Comparison of ENCODE assay signal across 33 cellular contexts in the genomic region with DNA sequence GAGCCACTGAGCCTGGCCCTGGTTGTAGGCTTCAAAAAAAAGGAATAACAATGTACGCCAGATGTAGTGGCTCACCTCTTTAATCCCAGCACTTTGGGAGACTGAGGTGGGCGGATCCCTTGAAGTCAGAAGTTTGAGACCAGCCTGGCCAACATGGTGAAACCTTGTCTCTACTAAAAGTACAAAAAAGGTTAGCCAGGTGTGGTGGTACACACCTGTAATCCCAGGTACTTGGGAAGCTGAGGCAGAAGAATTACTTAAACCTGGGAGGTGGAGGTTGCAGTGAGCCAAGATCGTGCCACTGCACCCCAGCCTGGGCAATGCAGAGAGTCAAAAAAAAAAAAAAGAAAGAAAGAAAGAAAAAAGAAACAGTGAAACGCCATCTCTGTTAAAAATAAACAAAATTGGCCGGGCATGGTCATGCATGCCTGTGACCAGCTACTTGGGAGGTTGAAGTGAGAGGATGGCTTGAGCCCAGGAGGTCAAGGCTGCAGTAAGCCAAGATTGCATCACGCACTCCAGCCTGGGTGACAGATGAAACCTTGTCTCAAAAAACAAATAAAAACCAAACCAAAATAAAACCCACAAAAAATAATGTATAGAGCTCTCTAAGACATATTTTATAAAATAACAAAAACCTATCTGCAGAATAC. TPM values are rescaled to one million over a fixed set of nuclear protein-coding genes. Genes with fewer than 3 reads are reported as not detected.
A peak's percentile ranks its signal among the peaks of the same experiment; 100 is the strongest.
DNase-seq lines count a peak whose midpoint lies in the region; ATAC-seq, FAIRE-seq and TF ChIP-seq lines count a peak whose summit lies in the region.
"Had no signal": no experiment of that assay in that cellular context is flagged by ENCODE, and none has a peak within 500 bp of the region (broad histone marks: within the 10 kb centered on the region; RNA-seq: fewer than 3 reads in every experiment).

No MANE protein-coding gene starts in this region.

- intact Hi-C loops in MCF 10A (cut with micrococcal nuclease) = no loop called here
- intact Hi-C loops in breast epithelium (cut with DNase I; ENCODE audit: low total_unique reads) = no loop called here
- intact Hi-C loops in HepG2 (cut with micrococcal nuclease; ENCODE audit: unreplicated experiment) = no loop called here

- CTCF ChIA-PET in MCF 10A (lab: Yijun Ruan, JAX) = interaction anchor here (0.6 kb wide), 3 partner anchors 441 to 766 kb away, joined by 3 read pairs; no protein-coding TSS in a partner anchor
- CTCF ChIA-PET in HepG2 (lab: Yijun Ruan, JAX; ENCODE audit: low intra/inter-chr PET ratio, low total read pairs) = no interaction called here

- FAIRE-seq in HepG2 (lab: Jason Lieb, UNC) = peak; percentile 76

- POLR2A ChIA-PET in MCF 10A (lab: Yijun Ruan, JAX) = no interaction called here
- POLR2A ChIA-PET in HepG2 (lab: Yijun Ruan, JAX) = interaction anchor here (1.0 kb wide), 1 partner anchor 139 kb away, joined by 6 read pairs; a partner anchor contains a TSS

- BruUV-seq in MCF 10A (replicated peaks; lab: Mats Ljungman, UMichigan) (no TSS peak), HepG2 (replicated peaks; lab: Mats Ljungman, UMichigan) (no TSS peak)

- H3K27me3 Mint-ChIP-seq in MCF 10A (ENCODE audit: insufficient read depth, unreplicated experiment) = no peaks in the 10 kb centered on the region
- H3K27me3 Mint-ChIP-seq: natural killer cell treated with Interleukin-12 subunit alpha and Interleukin-12 subunit beta and Interleukin-15 and Interleukin-18, amount 100 ng/mL, for 72 hours had no signal

- no peak overlapping the region for H3K9ac ChIP-seq in HepG2 (ENCODE audit: insufficient read depth, low read depth, low read length)

- H3K4me3 Mint-ChIP-seq in MCF 10A (ENCODE audit: unreplicated experiment) = no peak overlapping the region
- H3K4me3 Mint-ChIP-seq: activated naive CD8-positive, alpha-beta T cell; CD4-positive, CD25-positive, alpha-beta regulatory T cell; natural killer cell treated with Interleukin-12 subunit alpha and Interleukin-12 subunit beta and Interleukin-15 and Interleukin-18, amount 100 ng/mL, for 72 hours; stimulated activated effector memory CD8-positive, alpha-beta T cell treated with anti-CD3 and anti-CD28 coated beads, Interleukin-12 subunit alpha, Interleukin-12 subunit beta, amount 100 ng/mL, for 72 hours had no signal

- H3K4me3 ChIP-seq in breast epithelium (no peak overlapping the region), choroid plexus epithelial cell (ENCODE audit: low read depth, low read length) (no peak overlapping the region), HepG2 (replicated peaks in 1 of 3; ENCODE audit: insufficient read depth in 1 of 3, low read depth in 2 of 3, low read length in 3 of 3) (peak overlapping the region in 1 of 3 experiments; percentile 40; a peak in 2 of 6 replicates)
- H3K4me3 ChIP-seq: hepatocyte, lung, mucosa of descending colon, Peyer's patch, upper lobe of right lung had no signal

- 0 out of 3 replicates have a peak, but pooled peaks have one; percentile 6 for ATAC-seq in HepG2
- ATAC-seq in GM18505 (IDR thresholded peaks at IDR 0.05; ENCODE audit: unreplicated experiment) = no peak
- ATAC-seq: esophagus mucosa; mucosa of descending colon; natural killer cell treated with Interleukin-12 subunit alpha and Interleukin-12 subunit beta and Interleukin-15 and Interleukin-18, amount 100 ng/mL, for 72 hours; stimulated activated effector memory CD8-positive, alpha-beta T cell treated with anti-CD3 and anti-CD28 coated beads, Interleukin-12 subunit alpha, Interleukin-12 subunit beta, amount 100 ng/mL, for 72 hours; upper lobe of right lung had no signal

- DNase-seq in MCF 10A (ENCODE audit: unreplicated experiment) (peak; percentile 18), breast epithelium (ENCODE audit: low spot score in 2 of 2) (no peak), choroid plexus epithelial cell (ENCODE audit: low read depth) (peak; percentile 42), HepG2 (ENCODE audit: low spot score) (peak; percentile 72), HT-29 (ENCODE audit: low spot score) (no peak), SIG-M5 (lab: John Stamatoyannopoulos, UW) (no peak)
- DNase-seq in effector CD4-positive, alpha-beta T cell = no peak
- DNase-seq: activated CD4-positive, alpha-beta T cell treated with anti-CD3 and anti-CD28 coated beads, Interleukin-2, amount 50 U/mL, for 1 hour; activated CD4-positive, CD25-positive, alpha-beta regulatory T cell; activated effector memory CD4-positive, alpha-beta T cell treated with Interleukin-2 at 50 U/mL for 16 hours; activated T-cell treated with anti-CD3 and anti-CD28 coated beads, Interleukin-2, amount 50 U/mL, for 1 hour; AML-193; aorta; Calu3; CD4-positive, CD25-positive, alpha-beta regulatory T cell; cortex of kidney; DND-41; kidney glomerular epithelial cell; mucosa of descending colon; NCI-H1436 treated with DMSO at 0.1 percent for 48 hours; NCI-H2081 treated with DMSO at 0.1 percent for 48 hours; NCI-H345; occipital lobe; Peyer's patch; SHP77; upper lobe of right lung had no signal

- H3K4me1 ChIP-seq in breast epithelium (no peaks in the 10 kb centered on the region), HepG2 (ENCODE audit: insufficient read depth, low read length) (peaks cover 49% of the 10 kb centered on the region)
- H3K4me1 ChIP-seq: Peyer's patch, upper lobe of right lung had no signal

- H3K27ac ChIP-seq in breast epithelium = no peak overlapping the region
- H3K27ac ChIP-seq in HepG2 (ENCODE audit: extremely low read length, insufficient read depth, low read length) = peak overlapping the region; percentile 74
- H3K27ac ChIP-seq: hepatocyte, Peyer's patch, upper lobe of right lung had no signal

- TF ChIP-seq POLR2A in breast epithelium (IDR thresholded peaks at IDR 0.05) (no peak), HepG2 (IDR thresholded peaks at IDR 0.05; ENCODE audit: insufficient read depth in 1 of 2, low read depth in 2 of 2, low read length in 2 of 2) (no peak), GM18505 (IDR thresholded peaks at IDR 0.05; ENCODE audit: borderline replicate concordance, extremely low read depth, insufficient read depth, insufficient read length) (no peak)

- TF ChIP-seq RAD21 in HepG2 (CRISPR knock-in tag; IDR thresholded peaks at IDR 0.05) = no peak

- no peaks in the 10 kb centered on the region for H3K36me3 Mint-ChIP-seq in MCF 10A (ENCODE audit: insufficient read depth, unreplicated experiment)
- H3K36me3 Mint-ChIP-seq: activated naive CD8-positive, alpha-beta T cell; CD4-positive, CD25-positive, alpha-beta regulatory T cell; natural killer cell treated with Interleukin-12 subunit alpha and Interleukin-12 subunit beta and Interleukin-15 and Interleukin-18, amount 100 ng/mL, for 72 hours had no signal

- peak overlapping the region; percentile 36; the same call in 1 of the 2 replicates for H3K4me2 ChIP-seq in HepG2 (ENCODE audit: low read depth, low read length)
- H3K4me2 ChIP-seq: hepatocyte had no signal

- in situ Hi-C loops in HepG2 (cut with HindIII; ENCODE audit: extremely low pct_ligation_motif_present, low pct_unique_long_range_greater_than_20kb) = no loop called here

- no peak overlapping the region for H3K27ac Mint-ChIP-seq in MCF 10A (ENCODE audit: low read depth, unreplicated experiment)
- H3K27ac Mint-ChIP-seq: activated naive CD8-positive, alpha-beta T cell; CD4-positive, CD25-positive, alpha-beta regulatory T cell; natural killer cell treated with Interleukin-12 subunit alpha and Interleukin-12 subunit beta and Interleukin-15 and Interleukin-18, amount 100 ng/mL, for 72 hours; stimulated activated effector memory CD8-positive, alpha-beta T cell treated with anti-CD3 and anti-CD28 coated beads, Interleukin-12 subunit alpha, Interleukin-12 subunit beta, amount 100 ng/mL, for 72 hours had no signal

- H3K36me3 ChIP-seq in breast epithelium (no peaks in the 10 kb centered on the region), HepG2 (replicated peaks in 1 of 2; ENCODE audit: control insufficient read depth in 1 of 2, insufficient read depth in 2 of 2, low read length in 2 of 2) (no peaks in the 10 kb centered on the region)
- H3K36me3 ChIP-seq: Peyer's patch, upper lobe of right lung had no signal

- H3K9me3 Mint-ChIP-seq in MCF 10A (ENCODE audit: unreplicated experiment) = no peaks in the 10 kb centered on the region
- H3K9me3 Mint-ChIP-seq: CD4-positive, CD25-positive, alpha-beta regulatory T cell; natural killer cell treated with Interleukin-12 subunit alpha and Interleukin-12 subunit beta and Interleukin-15 and Interleukin-18, amount 100 ng/mL, for 72 hours; stimulated activated effector memory CD8-positive, alpha-beta T cell treated with anti-CD3 and anti-CD28 coated beads, Interleukin-12 subunit alpha, Interleukin-12 subunit beta, amount 100 ng/mL, for 72 hours had no signal

- no peaks in the 10 kb centered on the region for H3K79me2 ChIP-seq in HepG2 (ENCODE audit: insufficient read depth, low read length)

- 26% methylated on average over 6 of the region's 6 CpGs for WGBS in HepG2 (ENCODE audit: low lambda C conversion rate)

- H3K9me3 ChIP-seq in breast epithelium = no peaks in the 10 kb centered on the region
- H3K9me3 ChIP-seq in HepG2 (ENCODE audit: low read length) = no peaks in the 10 kb centered on the region
- H3K9me3 ChIP-seq: mucosa of descending colon, Peyer's patch, upper lobe of right lung had no signal

- H3K4me1 Mint-ChIP-seq in MCF 10A (ENCODE audit: insufficient read depth, unreplicated experiment) = peaks cover 5% of the 10 kb centered on the region

- H4K20me1 ChIP-seq in HepG2 (ENCODE audit: insufficient read depth, low read length) = no peaks in the 10 kb centered on the region

- TF ChIP-seq EP300 in HepG2 (IDR thresholded peaks at IDR 0.05; ENCODE audit: low read depth in 2 of 2, low read length in 2 of 2) (peak in 1 of 2 experiments; percentile 64; a peak in 1 of 4 replicates), HepG2 (CRISPR knock-in tag; IDR thresholded peaks at IDR 0.05; ENCODE audit: borderline replicate concordance) (no peak)

- no peak for TF ChIP-seq CTCF in MCF 10A (IDR thresholded peaks at IDR 0.05; ENCODE audit: unreplicated experiment)
- no peak for TF ChIP-seq CTCF in breast epithelium (IDR thresholded peaks at IDR 0.05)
- no peak for TF ChIP-seq CTCF in choroid plexus epithelial cell (conservative IDR thresholded peaks at IDR 0.05; ENCODE audit: low read depth, low read length)
- no peak for TF ChIP-seq CTCF in HepG2 (CRISPR knock-in tag; IDR thresholded peaks at IDR 0.05)

- no peak overlapping the region for H2AFZ ChIP-seq in HepG2 (ENCODE audit: low read length)
- H2AFZ ChIP-seq: hepatocyte had no signal

- H3K27me3 ChIP-seq in breast epithelium = no peaks in the 10 kb centered on the region
- no peaks in the 10 kb centered on the region for H3K27me3 ChIP-seq in HepG2 (ENCODE audit: control insufficient read depth in 1 of 2, insufficient read depth in 2 of 2, low read length in 2 of 2)
- H3K27me3 ChIP-seq: hepatocyte, Peyer's patch, upper lobe of right lung had no signal

RNA-seq across cellular contexts. Expression of a gene that starts 4.7 kb away (rescaled TPM):
- total RNA-seq in MCF 10A (2022) (25.8 and 36.9 TPM in 2 replicates), breast epithelium (10 to 100 TPM; 23.3 to 28.0 (median 28.0) TPM), HepG2 (2016; rRNA removed; fragmentation: Illumina TruSeq; extraction: Trizol) (21.6 and 33.4 TPM in 2 replicates)
- total RNA-seq in HepG2 (2016; cell fraction: cytosol; rRNA removed; fragmentation: Illumina TruSeq; extraction: Trizol; ENCODE audit: low read depth) = 16.9 and 25.1 TPM in 2 replicates
- 19.5 and 30.3 TPM in 2 replicates for total RNA-seq in HepG2 (2016; cell fraction: insoluble cytoplasmic fraction; rRNA removed; fragmentation: Illumina TruSeq; extraction: Trizol)
- total RNA-seq in HepG2 (2016; cell fraction: membrane; rRNA removed; fragmentation: Illumina TruSeq; extraction: Trizol) = 13.0 and 15.5 TPM in 2 replicates
- total RNA-seq in HepG2 (2016; cell fraction: nucleus; rRNA removed; fragmentation: Illumina TruSeq; extraction: Trizol) = 14.0 and 16.8 TPM in 2 replicates
- polyA plus RNA-seq in HepG2 (2011; rRNA removed) = 11.4 and 11.9 TPM in 2 replicates
- polyA plus RNA-seq in HepG2 (2011; cell fraction: cytosol; rRNA removed) = 7.1 and 10.1 TPM in 2 replicates
- polyA plus RNA-seq in HepG2 (2011; cell fraction: nucleus; rRNA removed) = 8.3 and 10.0 TPM in 2 replicates
- polyA plus RNA-seq in HepG2 (2012) = 11.3 and 12.7 TPM in 2 replicates
- polyA plus RNA-seq in HepG2 (2016; cell fraction: cytosol; fragmentation: Illumina TruSeq; extraction: Trizol; ENCODE audit: low read depth) = 1.8 and 2.1 TPM in 2 replicates
- 18.3 and 18.7 TPM in 2 replicates for polyA plus RNA-seq in HepG2 (2016; cell fraction: insoluble cytoplasmic fraction; fragmentation: Illumina TruSeq; extraction: Trizol; ENCODE audit: low read depth)
- 2.8 and 3.6 TPM in 2 replicates for polyA plus RNA-seq in HepG2 (2016; cell fraction: membrane; fragmentation: Illumina TruSeq; extraction: Trizol; ENCODE audit: low read depth)
- polyA plus RNA-seq in HepG2 (2016; cell fraction: nucleus; fragmentation: Illumina TruSeq; extraction: Trizol; ENCODE audit: insufficient read depth, low read depth) = 17.6 and 19.4 TPM in 2 replicates
- 16.6 and 24.5 TPM in 2 replicates for polyA minus RNA-seq in HepG2 (2011; rRNA and poly(A)+ RNA removed; ENCODE audit: low replicate concordance)
- polyA minus RNA-seq in HepG2 (2011; cell fraction: cytosol; rRNA and poly(A)+ RNA removed) = 18.1 and 20.4 TPM in 2 replicates
- polyA minus RNA-seq in HepG2 (2011; cell fraction: nucleus; rRNA and poly(A)+ RNA removed) = 11.3 TPM in 2 replicates
- total RNA-seq in HT-29 (2014; rRNA removed; shearing (Covaris generic)) = 10.9 and 22.6 TPM in 2 replicates

RNA-seq across cellular contexts. Expression of a gene that starts 14.5 kb away (rescaled TPM):
- 20.9 and 24.2 TPM in 2 replicates for total RNA-seq in MCF 10A (2022)
- total RNA-seq in breast epithelium = 10 to 100 TPM in 1 of 3 donors, 1 to 10 TPM in 2; 8.8 to 18.9 (median 9.4) TPM
- 33.6 and 38.7 TPM in 2 replicates for total RNA-seq in HepG2 (2016; rRNA removed; fragmentation: Illumina TruSeq; extraction: Trizol)
- total RNA-seq in HepG2 (2016; cell fraction: cytosol; rRNA removed; fragmentation: Illumina TruSeq; extraction: Trizol; ENCODE audit: low read depth) = 10.4 and 11.8 TPM in 2 replicates
- 29.9 and 43.3 TPM in 2 replicates for total RNA-seq in HepG2 (2016; cell fraction: insoluble cytoplasmic fraction; rRNA removed; fragmentation: Illumina TruSeq; extraction: Trizol)
- 15.9 and 16.7 TPM in 2 replicates for total RNA-seq in HepG2 (2016; cell fraction: membrane; rRNA removed; fragmentation: Illumina TruSeq; extraction: Trizol)
- 16.3 and 20.0 TPM in 2 replicates for total RNA-seq in HepG2 (2016; cell fraction: nucleus; rRNA removed; fragmentation: Illumina TruSeq; extraction: Trizol)
- 25.9 and 28.5 TPM in 2 replicates for polyA plus RNA-seq in HepG2 (2011; rRNA removed)
- polyA plus RNA-seq in HepG2 (2011; cell fraction: cytosol; rRNA removed) = 26.0 and 26.9 TPM in 2 replicates
- 23.5 and 24.5 TPM in 2 replicates for polyA plus RNA-seq in HepG2 (2011; cell fraction: nucleus; rRNA removed)
- polyA plus RNA-seq in HepG2 (2012) = 15.1 and 16.1 TPM in 2 replicates
- polyA plus RNA-seq in HepG2 (2016; cell fraction: cytosol; fragmentation: Illumina TruSeq; extraction: Trizol; ENCODE audit: low read depth) = 4.0 and 4.2 TPM in 2 replicates
- 35.0 and 37.0 TPM in 2 replicates for polyA plus RNA-seq in HepG2 (2016; cell fraction: insoluble cytoplasmic fraction; fragmentation: Illumina TruSeq; extraction: Trizol; ENCODE audit: low read depth)
- 7.7 and 9.6 TPM in 2 replicates for polyA plus RNA-seq in HepG2 (2016; cell fraction: membrane; fragmentation: Illumina TruSeq; extraction: Trizol; ENCODE audit: low read depth)
- polyA plus RNA-seq in HepG2 (2016; cell fraction: nucleus; fragmentation: Illumina TruSeq; extraction: Trizol; ENCODE audit: insufficient read depth, low read depth) = 26.9 and 31.5 TPM in 2 replicates
- polyA minus RNA-seq in HepG2 (2011; rRNA and poly(A)+ RNA removed; ENCODE audit: low replicate concordance) = 34.2 and 46.8 TPM in 2 replicates
- polyA minus RNA-seq in HepG2 (2011; cell fraction: cytosol; rRNA and poly(A)+ RNA removed) = 12.8 and 16.2 TPM in 2 replicates
- polyA minus RNA-seq in HepG2 (2011; cell fraction: nucleus; rRNA and poly(A)+ RNA removed) = 18.2 TPM in 2 replicates
- total RNA-seq in HT-29 (2014; rRNA removed; shearing (Covaris generic)) = 13.7 and 19.9 TPM in 2 replicates

Comparison
In these comparisons a context has a peak if more than half of its experiments do, and no peak if none do; other contexts are left out.
1. DNase-seq: peak in MCF 10A (single experiment), choroid plexus epithelial cell (single experiment) and HepG2 (single experiment); none in breast epithelium (0 of 2), HT-29 (single experiment), effector CD4-positive, alpha-beta T cell (single experiment) and SIG-M5 (single experiment).